ENCODE assay signal across 8 cellular contexts in the genomic region with DNA sequence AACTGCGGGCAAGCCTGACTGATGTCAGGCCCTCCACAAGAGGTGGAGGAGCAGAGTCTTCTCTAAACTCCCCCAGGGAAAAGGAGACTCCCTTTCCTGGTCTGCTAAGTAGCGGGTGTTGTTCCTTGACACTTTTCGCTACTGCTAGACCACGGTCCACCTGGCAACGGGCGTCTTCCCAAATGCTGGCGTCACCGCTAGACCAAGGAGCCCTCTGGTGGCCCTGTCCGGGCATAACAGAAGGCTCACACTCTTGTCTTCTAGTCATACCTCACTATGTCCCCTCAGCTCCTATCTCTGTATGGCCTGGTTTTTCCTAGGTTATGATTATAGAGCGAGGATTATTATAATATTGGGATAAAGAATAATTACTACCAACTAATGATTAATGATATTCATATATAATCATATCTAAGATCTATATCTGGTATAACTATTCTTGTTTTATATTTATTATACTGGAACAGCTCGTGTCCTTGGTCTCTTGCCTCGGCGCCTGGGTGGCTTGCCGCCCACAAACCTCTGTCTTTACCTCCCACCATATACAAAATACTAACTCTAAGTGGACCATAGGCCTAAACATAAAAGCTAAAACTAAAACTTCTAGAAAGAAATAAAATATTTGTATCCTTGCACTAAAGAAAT. TPM values are rescaled to one million over a fixed set of nuclear protein-coding genes. Genes with fewer than 3 reads are reported as not detected.
DNase-seq lines count a peak whose midpoint lies in the region; FAIRE-seq and TF ChIP-seq lines count a peak whose summit lies in the region.
"Not testable (repeated sequence)": the region's sequence is repeated elsewhere in the genome, so short reads cannot be mapped to it uniquely, and the experiment has no call there.

No MANE protein-coding gene starts in this region.

- TF ChIP-seq CTCF in D721Med (IDR thresholded peaks at IDR 0.05; ENCODE audit: insufficient read depth, missing control alignments) (peak; percentile 28), colonic mucosa (IDR thresholded peaks at IDR 0.05) (peak; percentile 39), tibial artery (IDR thresholded peaks at IDR 0.05) (peak; percentile 50 to 59)

- not testable (repeated sequence) for DNase-seq in D721Med (ENCODE audit: insufficient read length, low spot score)
- DNase-seq in KBM-7 (peak; percentile 58), RPMI8226 (peak; percentile 35), colonic mucosa (peak; percentile 32), hypothalamus (lab: John Stamatoyannopoulos, UW) (peak in 34 of 51 donors; percentile 1 to 76 (median 32)), occipital lobe (lab: John Stamatoyannopoulos, UW) (peak; percentile 25), tibial artery (peak in 1 of 2 donors; percentile 69)
- peak; percentile 2 for DNase-seq in activated CD8-positive, alpha-beta memory T cell treated with anti-CD3 and anti-CD28 coated beads, Interleukin-2, amount 50 U/mL, for 24 hours (ENCODE audit: extremely low read depth)

- not testable (repeated sequence) for H3K27ac ChIP-seq in colonic mucosa, tibial artery

- not testable (repeated sequence) for H3K4me1 ChIP-seq in colonic mucosa, tibial artery

- H3K27me3 ChIP-seq in colonic mucosa, tibial artery: not testable (repeated sequence)

- FAIRE-seq in D721Med (lab: Jason Lieb, UNC), result not testable (repeated sequence)

- H3K36me3 ChIP-seq in colonic mucosa, result not testable (repeated sequence)
- H3K36me3 ChIP-seq in tibial artery, result peaks cover 31 to 76% (median 43%) of the 10 kb centered on the region in 3 donors

- H3K4me3 ChIP-seq in colonic mucosa, tibial artery: not testable (repeated sequence)

- H3K9ac ChIP-seq in colonic mucosa (ENCODE audit: low read depth in 2 of 2, low read length in 2 of 2), result not testable (repeated sequence)

- H3K9me3 ChIP-seq in colonic mucosa, tibial artery: not testable (repeated sequence)

- in situ Hi-C loops in KBM-7 (cut with MboI; ENCODE audit: low pct_unique_long_range_greater_than_20kb, low sequenced_read_pairs), result not testable (repeated sequence)

- intact Hi-C loops in colonic mucosa (cut with DNase I); tibial artery (cut with DNase I; ENCODE audit: low total_unique reads): not testable (repeated sequence)

RNA-seq across cellular contexts. Expression of a gene that starts 27.7 kb away (rescaled TPM):
- 1 to 10 TPM in 1 of 2 donors, under 1 TPM in 1; 0.42 to 3.2 TPM for total RNA-seq in colonic mucosa
- total RNA-seq in occipital lobe, result 71.0 TPM

RNA-seq across cellular contexts. Expression of a gene that starts 54.2 kb away (rescaled TPM):
- total RNA-seq in colonic mucosa, result 10 to 100 TPM in 1 of 2 donors, 1 to 10 TPM in 1; 6.7 to 73.9 TPM
- 2.8 TPM for total RNA-seq in occipital lobe

RNA-seq across cellular contexts. Expression of a gene that starts 58.6 kb away (rescaled TPM):
- total RNA-seq in colonic mucosa (10 to 100 TPM; 62.3 to 77.5 TPM), occipital lobe (84.1 TPM)

Comparison
In these comparisons a context has a peak if more than half of its experiments do, and no peak if none do; other contexts are left out.
1. RNA of a gene that starts 27.7 kb away (total RNA-seq): 71.0 TPM in occipital lobe (single experiment); 0.42 to 3.2 TPM in colonic mucosa; every median in the first group is over 10 times any median in the second.
2. Peak in every context shown above with its lines, with median percentiles within 50 percentile points of each other: CTCF ChIP-seq.